Comparison of ENCODE assay signal across 2 cellular contexts in the genomic region with DNA sequence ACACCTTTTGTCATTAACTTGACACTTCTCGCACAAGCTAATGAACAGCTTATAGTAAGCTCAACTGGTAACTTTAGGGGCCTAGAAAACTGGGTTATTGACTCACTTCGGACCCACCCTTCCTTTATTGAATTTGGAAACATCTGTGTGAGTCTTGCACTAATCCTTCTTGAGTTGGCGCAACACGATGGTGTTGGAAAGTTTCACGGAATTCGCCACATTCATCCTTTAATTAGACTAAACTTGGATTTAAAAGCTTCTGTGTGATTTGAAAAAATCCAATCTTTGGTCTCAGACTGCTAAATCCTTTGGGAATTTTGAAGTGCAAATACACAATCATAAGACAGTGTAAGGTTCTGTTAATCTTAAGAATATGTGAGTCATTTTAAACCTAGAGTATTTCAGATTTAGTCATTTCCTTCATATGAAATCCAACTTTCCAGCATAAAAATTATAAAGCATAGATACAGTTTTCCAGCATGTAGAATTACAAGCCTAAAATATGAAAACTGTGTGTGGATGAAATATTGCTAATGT.
TF ChIP-seq lines count a peak whose summit lies in the region.

No MANE protein-coding gene starts in this region.

TF ChIP-seq in A549, 52 proteins besides CTCF, POLR2A, EP300 and RAD21:
- TF ChIP-seq, protein P1, sequence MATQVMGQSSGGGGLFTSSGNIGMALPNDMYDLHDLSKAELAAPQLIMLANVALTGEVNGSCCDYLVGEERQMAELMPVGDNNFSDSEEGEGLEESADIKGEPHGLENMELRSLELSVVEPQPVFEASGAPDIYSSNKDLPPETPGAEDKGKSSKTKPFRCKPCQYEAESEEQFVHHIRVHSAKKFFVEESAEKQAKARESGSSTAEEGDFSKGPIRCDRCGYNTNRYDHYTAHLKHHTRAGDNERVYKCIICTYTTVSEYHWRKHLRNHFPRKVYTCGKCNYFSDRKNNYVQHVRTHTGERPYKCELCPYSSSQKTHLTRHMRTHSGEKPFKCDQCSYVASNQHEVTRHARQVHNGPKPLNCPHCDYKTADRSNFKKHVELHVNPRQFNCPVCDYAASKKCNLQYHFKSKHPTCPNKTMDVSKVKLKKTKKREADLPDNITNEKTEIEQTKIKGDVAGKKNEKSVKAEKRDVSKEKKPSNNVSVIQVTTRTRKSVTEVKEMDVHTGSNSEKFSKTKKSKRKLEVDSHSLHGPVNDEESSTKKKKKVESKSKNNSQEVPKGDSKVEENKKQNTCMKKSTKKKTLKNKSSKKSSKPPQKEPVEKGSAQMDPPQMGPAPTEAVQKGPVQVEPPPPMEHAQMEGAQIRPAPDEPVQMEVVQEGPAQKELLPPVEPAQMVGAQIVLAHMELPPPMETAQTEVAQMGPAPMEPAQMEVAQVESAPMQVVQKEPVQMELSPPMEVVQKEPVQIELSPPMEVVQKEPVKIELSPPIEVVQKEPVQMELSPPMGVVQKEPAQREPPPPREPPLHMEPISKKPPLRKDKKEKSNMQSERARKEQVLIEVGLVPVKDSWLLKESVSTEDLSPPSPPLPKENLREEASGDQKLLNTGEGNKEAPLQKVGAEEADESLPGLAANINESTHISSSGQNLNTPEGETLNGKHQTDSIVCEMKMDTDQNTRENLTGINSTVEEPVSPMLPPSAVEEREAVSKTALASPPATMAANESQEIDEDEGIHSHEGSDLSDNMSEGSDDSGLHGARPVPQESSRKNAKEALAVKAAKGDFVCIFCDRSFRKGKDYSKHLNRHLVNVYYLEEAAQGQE (IDR thresholded peaks at IDR 0.05), result no peak
- TF ChIP-seq EHF (CRISPR knock-in tag; IDR thresholded peaks at IDR 0.05), result no peak
- TF ChIP-seq CHD4 (IDR thresholded peaks at IDR 0.05; ENCODE audit: borderline replicate concordance), result no peak
- no peak for TF ChIP-seq JUN (IDR thresholded peaks at IDR 0.05)
- no peak for TF ChIP-seq RARB (CRISPR knock-in tag; IDR thresholded peaks at IDR 0.05)
- no peak for TF ChIP-seq ZFP36 (IDR thresholded peaks at IDR 0.05; ENCODE audit: borderline replicate concordance, partially characterized antibody)
- TF ChIP-seq, protein P2, sequence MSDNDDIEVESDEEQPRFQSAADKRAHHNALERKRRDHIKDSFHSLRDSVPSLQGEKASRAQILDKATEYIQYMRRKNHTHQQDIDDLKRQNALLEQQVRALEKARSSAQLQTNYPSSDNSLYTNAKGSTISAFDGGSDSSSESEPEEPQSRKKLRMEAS (IDR thresholded peaks at IDR 0.05), result no peak
- no peak for TF ChIP-seq HOXB13 (CRISPR knock-in tag; IDR thresholded peaks at IDR 0.05; ENCODE audit: low read depth)
- no peak for TF ChIP-seq ESRRA (IDR thresholded peaks at IDR 0.05; ENCODE audit: borderline replicate concordance, low read length)
- TF ChIP-seq NR3C1 (IDR thresholded peaks at IDR 0.05), result no peak
- TF ChIP-seq TFCP2L1 (CRISPR knock-in tag; IDR thresholded peaks at IDR 0.05), result no peak
- TF ChIP-seq ZC3H11A (IDR thresholded peaks at IDR 0.05), result no peak
- no peak for TF ChIP-seq CBX8 (IDR thresholded peaks at IDR 0.05)
- no peak for TF ChIP-seq GATA3 (IDR thresholded peaks at IDR 0.05; ENCODE audit: borderline replicate concordance)

TF ChIP-seq in IMR-90, 13 proteins besides CTCF, POLR2A, EP300 and RAD21:
- no peak for TF ChIP-seq RCOR1 (IDR thresholded peaks at IDR 0.05; ENCODE audit: insufficient replicate concordance, low read length)
- TF ChIP-seq, protein P3, sequence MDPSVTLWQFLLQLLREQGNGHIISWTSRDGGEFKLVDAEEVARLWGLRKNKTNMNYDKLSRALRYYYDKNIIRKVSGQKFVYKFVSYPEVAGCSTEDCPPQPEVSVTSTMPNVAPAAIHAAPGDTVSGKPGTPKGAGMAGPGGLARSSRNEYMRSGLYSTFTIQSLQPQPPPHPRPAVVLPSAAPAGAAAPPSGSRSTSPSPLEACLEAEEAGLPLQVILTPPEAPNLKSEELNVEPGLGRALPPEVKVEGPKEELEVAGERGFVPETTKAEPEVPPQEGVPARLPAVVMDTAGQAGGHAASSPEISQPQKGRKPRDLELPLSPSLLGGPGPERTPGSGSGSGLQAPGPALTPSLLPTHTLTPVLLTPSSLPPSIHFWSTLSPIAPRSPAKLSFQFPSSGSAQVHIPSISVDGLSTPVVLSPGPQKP (IDR thresholded peaks at IDR 0.05; ENCODE audit: borderline replicate concordance, low read depth, low read length), result no peak
- TF ChIP-seq SMC3 (IDR thresholded peaks at IDR 0.05; ENCODE audit: low read depth, low read length), result no peak
- TF ChIP-seq MAZ (IDR thresholded peaks at IDR 0.05; ENCODE audit: borderline replicate concordance, low read depth, low read length), result no peak
- no peak for TF ChIP-seq MXI1 (IDR thresholded peaks at IDR 0.05; ENCODE audit: borderline replicate concordance, low read depth, low read length)
- no peak for TF ChIP-seq CEBPB (IDR thresholded peaks at IDR 0.05; ENCODE audit: low read depth, low read length)
- TF ChIP-seq BHLHE40 (IDR thresholded peaks at IDR 0.05; ENCODE audit: low read depth, low read length), result no peak
- no peak for TF ChIP-seq NFE2L2 (IDR thresholded peaks at IDR 0.05; ENCODE audit: low read depth, low read length)
- no peak for TF ChIP-seq RFX5 (IDR thresholded peaks at IDR 0.05; ENCODE audit: low read depth, low read length)
- no peak for TF ChIP-seq MAFK (IDR thresholded peaks at IDR 0.05; ENCODE audit: low read depth, low read length)
- TF ChIP-seq, protein P4, sequence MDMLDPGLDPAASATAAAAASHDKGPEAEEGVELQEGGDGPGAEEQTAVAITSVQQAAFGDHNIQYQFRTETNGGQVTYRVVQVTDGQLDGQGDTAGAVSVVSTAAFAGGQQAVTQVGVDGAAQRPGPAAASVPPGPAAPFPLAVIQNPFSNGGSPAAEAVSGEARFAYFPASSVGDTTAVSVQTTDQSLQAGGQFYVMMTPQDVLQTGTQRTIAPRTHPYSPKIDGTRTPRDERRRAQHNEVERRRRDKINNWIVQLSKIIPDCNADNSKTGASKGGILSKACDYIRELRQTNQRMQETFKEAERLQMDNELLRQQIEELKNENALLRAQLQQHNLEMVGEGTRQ (IDR thresholded peaks at IDR 0.05; ENCODE audit: low read depth, low read length), result no peak
- no peak for TF ChIP-seq CHD1 (IDR thresholded peaks at IDR 0.05; ENCODE audit: low read depth, low read length)
- no peak; the same call in 1 of the 2 replicates for TF ChIP-seq FOS (IDR thresholded peaks at IDR 0.05; ENCODE audit: low read depth, low read length)
TF ChIP-seq in IMR-90: peak in this region for 0.
